In the genomic region with DNA sequence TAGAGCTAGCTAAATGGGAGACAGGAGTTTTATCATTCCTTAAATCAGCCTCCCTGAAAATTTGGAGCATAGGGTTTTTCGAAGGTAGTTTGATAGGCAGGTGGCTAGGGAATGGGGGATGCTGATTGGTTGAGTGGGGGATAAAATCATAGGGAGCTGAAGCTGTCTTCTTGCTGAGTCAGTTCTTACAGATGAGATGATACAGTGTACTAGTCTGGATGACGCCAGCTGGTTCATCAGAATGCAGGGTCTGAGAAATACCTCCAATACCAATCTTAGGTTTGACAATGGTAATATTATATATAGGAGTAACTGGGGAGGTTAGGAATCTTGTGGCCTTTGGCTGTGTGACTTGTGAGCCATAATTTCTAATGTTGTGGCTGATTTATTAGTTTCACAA, we compare ENCODE assay signal across 29 cellular contexts.
"Had no signal": no experiment of that assay in that cellular context is flagged by ENCODE, and none has a peak within 500 bp of the region (broad histone marks: within the 10 kb centered on the region; RNA-seq: fewer than 3 reads in every experiment).

No MANE protein-coding gene starts in this region.

- ATAC-seq: Panc1, Right ventricle myocardium inferior, SK-N-SH treated with all-trans-retinoic acid at 6 μM for 48 hours had no signal

- H3K27me3 ChIP-seq: SJCRH30 had no signal

- H3K9me3 ChIP-seq: SJCRH30 had no signal

- H3K36me3 ChIP-seq: SJCRH30 had no signal

- H3K4me3 ChIP-seq: PC-9, SJCRH30, SK-N-MC had no signal

- H2AFZ ChIP-seq: PC-9 had no signal

- H3K4me2 ChIP-seq: PC-9 had no signal

- H3K4me1 ChIP-seq: SJCRH30 had no signal

- DNase-seq: Karpas-422, MM.1S, NCI-H1092, NCI-H1105, NCI-H1417 treated with DMSO at 0.1 percent for 48 hours, NCI-H1436 treated with DMSO at 0.1 percent for 48 hours, NCI-H1694 treated with DMSO at 0.1 percent for 48 hours, NCI-H187 treated with DMSO at 0.1 percent for 48 hours, NCI-H2029, NCI-H2081 treated with DMSO at 0.1 percent for 48 hours, NCI-H2107, NCI-H2171, NCI-H226, NCI-H446 treated with DMSO at 0.1 percent for 48 hours, NCI-H510A, NCI-H524, NCI-H526, NCI-H69, NCI-H748 treated with DMSO at 0.1 percent for 48 hours, NCI-H82, PC-9, SHP77, SIG-M5, SJCRH30 had no signal

- H3K27ac ChIP-seq: PC-9, RWPE1, SJCRH30, SK-N-MC had no signal
